ENCODE assay signal across 17 cellular contexts in genomic region chr5:65802080-65802479, GRCh38.
"Had no signal": no experiment of that assay in that cellular context is flagged by ENCODE, and none has a peak within 500 bp of the region (broad histone marks: within the 10 kb centered on the region; RNA-seq: fewer than 3 reads in every experiment).

No MANE protein-coding gene starts in this region.

- H3K4me3 Mint-ChIP-seq: activated CD4-positive, alpha-beta memory T cell treated with anti-CD3 and anti-CD28 coated beads for 36 hours; activated T-helper 1 cell treated with anti-CD3 and anti-CD28 coated beads, Interleukin-12 subunit alpha, Interleukin-12 subunit beta, Interleukin-2, Interleukin-4 antibody, amounts not matched to agents 30 ng/mL and 10 ng/mL and 1 ng/mL, durations not matched to agents 14 hours and 24 hours and 36 hours; memory B cell had no signal

- H3K9me3 Mint-ChIP-seq: natural killer cell treated with Interleukin-12 subunit alpha and Interleukin-12 subunit beta and Interleukin-15 and Interleukin-18, amount 100 ng/mL, for 72 hours had no signal

- H3K27ac ChIP-seq: adrenal gland, left ventricle myocardium inferior, psoas muscle, sigmoid colon, stomach, transverse colon had no signal

- H3K36me3 ChIP-seq: adrenal gland, brain microvascular endothelial cell, left ventricle myocardium inferior, transverse colon had no signal

- H3K4me1 ChIP-seq: adrenal gland, psoas muscle, stomach, transverse colon had no signal

- DNase-seq: activated CD4-positive, alpha-beta memory T cell treated with anti-CD3 and anti-CD28 coated beads for 36 hours; activated CD4-positive, alpha-beta T cell treated with anti-CD3 and anti-CD28 coated beads for 1 hour; activated CD8-positive, alpha-beta memory T cell treated with anti-CD3 and anti-CD28 coated beads, Interleukin-2, amount 50 U/mL, for 4 hours; activated naive CD4-positive, alpha-beta T cell treated with Interleukin-2 at 50 U/mL for 16 hours; adrenal gland; brain microvascular endothelial cell; left ventricle myocardium inferior; occipital lobe; psoas muscle; sigmoid colon; stimulated activated CD4-positive, alpha-beta T cell treated with anti-CD3 and anti-CD28 coated beads, Interleukin-4, amount 100 ng/mL, for 1 hour; stomach; T1000; transverse colon had no signal

- H3K4me1 Mint-ChIP-seq: memory B cell had no signal

- H3K9me3 ChIP-seq: adrenal gland, left ventricle myocardium inferior, psoas muscle, sigmoid colon, stomach, transverse colon had no signal

- H3K4me3 ChIP-seq: adrenal gland, left ventricle myocardium inferior, psoas muscle, sigmoid colon, stomach, transverse colon had no signal

- H3K27me3 ChIP-seq: adrenal gland, brain microvascular endothelial cell, sigmoid colon, stomach, transverse colon had no signal

- H3K27me3 Mint-ChIP-seq: memory B cell; natural killer cell treated with Interleukin-12 subunit alpha and Interleukin-12 subunit beta and Interleukin-15 and Interleukin-18, amount 100 ng/mL, for 72 hours had no signal

- ATAC-seq: natural killer cell treated with Interleukin-12 subunit alpha and Interleukin-12 subunit beta and Interleukin-15 and Interleukin-18, amount 100 ng/mL, for 72 hours; psoas muscle had no signal

- H3K27ac Mint-ChIP-seq: activated CD4-positive, alpha-beta memory T cell treated with anti-CD3 and anti-CD28 coated beads for 36 hours; activated T-helper 1 cell treated with anti-CD3 and anti-CD28 coated beads, Interleukin-12 subunit alpha, Interleukin-12 subunit beta, Interleukin-2, Interleukin-4 antibody, amounts not matched to agents 30 ng/mL and 10 ng/mL and 1 ng/mL, durations not matched to agents 14 hours and 24 hours and 36 hours; memory B cell; natural killer cell treated with Interleukin-12 subunit alpha and Interleukin-12 subunit beta and Interleukin-15 and Interleukin-18, amount 100 ng/mL, for 72 hours had no signal
